ENCODE assay signal across 8 cellular contexts in genomic region chr2:200586644-200586975, GRCh38. TPM values are rescaled to one million over a fixed set of nuclear protein-coding genes. Genes with fewer than 3 reads are reported as not detected.
DNase-seq lines count a peak whose midpoint lies in the region; ATAC-seq and TF ChIP-seq lines count a peak whose summit lies in the region.

No MANE protein-coding gene starts in this region.

- no peak for TF ChIP-seq POLR2A in Peyer's patch (IDR thresholded peaks at IDR 0.05)

- H3K4me3 Mint-ChIP-seq in neural crest cell: peak overlapping the region; percentile 82

- peaks cover 14% of the 10 kb centered on the region for H3K4me1 Mint-ChIP-seq in neural crest cell

- no peaks in the 10 kb centered on the region for H3K9me3 ChIP-seq in Peyer's patch

- H3K27ac ChIP-seq in Peyer's patch: peak overlapping the region; percentile 28 to 70 (median 45)

- no peaks in the 10 kb centered on the region for H3K9me3 Mint-ChIP-seq in neural crest cell

- no peak overlapping the region for H3K27ac Mint-ChIP-seq in neural crest cell (ENCODE audit: unreplicated experiment)

- H3K4me3 ChIP-seq in AG09309 (ENCODE audit: control insufficient read depth, low read depth, low read length) (peak overlapping the region; percentile 72), Peyer's patch (peak overlapping the region in 3 of 4 donors; percentile 44 to 59 (median 57)), fibroblast of mammary gland (ENCODE audit: control insufficient read depth, low read depth, low read length) (peak overlapping the region; percentile 69)

- no peak for ATAC-seq in left lobe of liver

- peaks cover 21% of the 10 kb centered on the region for H3K27me3 Mint-ChIP-seq in neural crest cell (ENCODE audit: low read depth)

- DNase-seq in AG09309 (ENCODE audit: low read depth) (no peak), Peyer's patch (no peak), fibroblast of mammary gland (ENCODE audit: low read depth) (no peak), neural crest cell (ENCODE audit: low read depth, low spot score) (no peak), NCI-H1694 (lab: John Stamatoyannopoulos, UW) (no peak), left lobe of liver (ENCODE audit: low spot score) (no peak), NCI-H526 (lab: John Stamatoyannopoulos, UW) (no peak), ecto neural progenitor cell (ENCODE audit: low spot score) (no peak)

- no peaks in the 10 kb centered on the region for H3K27me3 ChIP-seq in Peyer's patch

- TF ChIP-seq CTCF in AG09309 (IDR thresholded peaks at IDR 0.05; ENCODE audit: control insufficient read depth, insufficient read depth, low read depth, low read length, missing control alignments) (no peak), Peyer's patch (IDR thresholded peaks at IDR 0.05) (no peak), fibroblast of mammary gland (conservative IDR thresholded peaks at IDR 0.05; ENCODE audit: control insufficient read depth, insufficient read depth, low read depth, low read length) (no peak), neural crest cell (conservative IDR thresholded peaks at IDR 0.05) (no peak)

- peaks cover 0 to 7% (median 0%) of the 10 kb centered on the region in 4 donors for H3K4me1 ChIP-seq in Peyer's patch

- no peaks in the 10 kb centered on the region for H3K36me3 Mint-ChIP-seq in neural crest cell (ENCODE audit: low read depth)

- no peaks in the 10 kb centered on the region for H3K36me3 ChIP-seq in Peyer's patch

RNA-seq across cellular contexts. Expression of gene AOX1, which starts 0.8 kb away (rescaled TPM):
- 10 to 100 TPM in 3 of 4 donors, 1 to 10 TPM in 1; 7.9 to 36.3 (median 30.0) TPM for total RNA-seq in Peyer's patch
- total RNA-seq in neural crest cell: 2.8 and 4.3 TPM in 2 replicates
- 1,212 TPM for total RNA-seq in left lobe of liver

Comparison
In these comparisons a context has a peak if more than half of its experiments do, and no peak if none do; other contexts are left out.
1. RNA of gene AOX1, which starts 0.8 kb away (total RNA-seq): 1,212 TPM in left lobe of liver (single experiment); 7.9 to 36.3 TPM in Peyer's patch and 2.8 to 4.3 TPM in neural crest cell; every median in the first group is over 10 times any median in the second.
2. Peak in every context shown above with its lines, with median percentiles within 50 percentile points of each other: H3K4me3 ChIP-seq.